14 cellular contexts compared by ENCODE assay signal in the genomic region with DNA sequence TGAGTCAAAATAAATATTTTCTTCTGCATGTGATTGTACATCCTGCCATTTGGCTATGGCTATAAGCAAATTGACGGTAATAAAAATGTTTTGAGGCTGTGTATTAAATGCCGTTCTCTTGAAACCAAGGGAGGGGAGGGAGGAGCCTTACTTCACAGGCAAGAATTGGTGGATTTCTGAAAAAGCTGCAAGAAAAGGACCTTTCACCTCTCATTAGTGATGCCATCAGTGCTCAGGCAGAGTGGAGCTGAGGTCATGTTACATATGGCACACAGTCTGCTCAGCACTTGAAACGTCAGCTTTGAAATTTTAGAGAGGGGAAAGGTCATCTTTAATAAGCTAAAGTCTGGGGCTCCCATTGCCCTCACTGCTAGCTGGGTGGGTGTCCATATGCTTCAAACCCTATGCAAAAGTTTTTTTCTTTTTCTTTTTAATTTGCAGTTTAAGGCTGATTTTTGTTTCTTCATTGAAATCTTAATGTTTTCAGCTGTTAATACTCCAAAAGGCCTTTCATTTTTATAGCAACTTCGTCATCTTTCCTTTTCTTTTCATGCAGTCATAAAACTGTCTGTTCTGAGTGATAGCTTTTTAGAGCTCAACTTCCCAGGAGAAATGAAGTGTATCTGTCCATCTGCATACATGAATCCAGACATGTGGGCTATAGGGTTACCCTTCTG. TPM values are rescaled to one million over a fixed set of nuclear protein-coding genes. Genes with fewer than 3 reads are reported as not detected.
DNase-seq lines count a peak whose midpoint lies in the region; ATAC-seq and TF ChIP-seq lines count a peak whose summit lies in the region.
"Had no signal": no experiment of that assay in that cellular context is flagged by ENCODE, and none has a peak within 500 bp of the region (broad histone marks: within the 10 kb centered on the region; RNA-seq: fewer than 3 reads in every experiment).

No MANE protein-coding gene starts in this region.

- no TSS peak for BruUV-seq in PC-3 (replicated peaks; lab: Mats Ljungman, UMichigan)

- H3K27me3 ChIP-seq in AG04450 (ENCODE audit: control insufficient read depth, insufficient read depth, low read length) = no peaks in the 10 kb centered on the region
- no peaks in the 10 kb centered on the region for H3K27me3 ChIP-seq in PC-3 (ENCODE audit: low read length)

- intact Hi-C loops in PC-3 (cut with micrococcal nuclease) = loop anchor here (1.0 to 5.0 kb wide), 5 partner anchors 9 to 366 kb away; no protein-coding TSS in a partner anchor

- no peak for TF ChIP-seq CTCF in AG04450 (IDR thresholded peaks at IDR 0.05; ENCODE audit: low read depth, low read length)
- TF ChIP-seq CTCF in PC-3 (conservative IDR thresholded peaks at IDR 0.05; ENCODE audit: low read depth, low read length) = no peak

- H3K36me3 ChIP-seq in PC-3 (ENCODE audit: low read depth, low read length) = no peaks in the 10 kb centered on the region
- H3K36me3 ChIP-seq: BLaER1 treated with 17β-estradiol and CSF1 and Interleukin-3, amounts not matched to agents 10 nM and 100 nM had no signal

- no peaks in the 10 kb centered on the region for H3F3A ChIP-seq in PC-3 (ENCODE audit: low read length, unreplicated experiment)

- 0 out of 2 replicates have a peak overlapping the region, but pooled peaks have one; percentile 0 for H2AFZ ChIP-seq in PC-3 (ENCODE audit: low read length)

- POLR2A ChIA-PET in AG04450 (lab: Yijun Ruan, JAX) = interaction anchor here (0.5 to 1.2 kb wide), 3 partner anchors 9 to 15 kb away, joined by 3 to 6 read pairs (median 4); a partner anchor contains a TSS
- POLR2A ChIA-PET in PC-3 (lab: Charles Lee; ENCODE audit: unreplicated experiment) = interaction anchor here (0.6 to 1.3 kb wide), 7 partner anchors 9 to 367 kb away, joined by 3 to 39 read pairs (median 4); a partner anchor contains a TSS

- CTCF ChIA-PET in AG04450 (lab: Charles Lee) (no interaction called here), PC-3 (lab: Charles Lee) (interaction anchor here (1.1 kb wide), 1 partner anchor 34 kb away, joined by 5 read pairs; no protein-coding TSS in a partner anchor)

- H3K9ac ChIP-seq in PC-3 (ENCODE audit: low read length) = no peak overlapping the region
- H3K9ac ChIP-seq: BLaER1 treated with 17β-estradiol and CSF1 and Interleukin-3, amounts not matched to agents 10 nM and 100 nM had no signal

- H3K27ac ChIP-seq in AG04450 (ENCODE audit: low read depth, low read length) (no peak overlapping the region), PC-3 (ENCODE audit: low read length) (peak overlapping the region; percentile 27)
- H3K27ac ChIP-seq: BLaER1 treated with 17β-estradiol and CSF1 and Interleukin-3, amounts not matched to agents 10 nM and 100 nM had no signal

- peak; percentile 69 for ATAC-seq in PC-3
- no peak for ATAC-seq in GM18867 (IDR thresholded peaks at IDR 0.05; ENCODE audit: unreplicated experiment)
- ATAC-seq in GM19023 (IDR thresholded peaks at IDR 0.05; ENCODE audit: unreplicated experiment) = no peak
- no peak for ATAC-seq in HG02970 (IDR thresholded peaks at IDR 0.05; ENCODE audit: low FRiP score, unreplicated experiment)
- no peak for ATAC-seq in GM19395 (IDR thresholded peaks at IDR 0.05; ENCODE audit: unreplicated experiment)
- ATAC-seq: esophagus mucosa, mucosa of descending colon had no signal

- H3K9me2 ChIP-seq in PC-3 (replicated peaks; ENCODE audit: low read length) = no peaks in the 10 kb centered on the region

- peaks cover 31% of the 10 kb centered on the region for H3K4me1 ChIP-seq in PC-3 (ENCODE audit: insufficient read depth, low read length)

- DNase-seq in AG04450 (ENCODE audit: low read depth, low spot score) (no peak), HuH-7 (ENCODE audit: low spot score) (peak; percentile 61), PC-3 (peak; percentile 83), myocyte (ENCODE audit: low read depth) (peak; percentile 42)
- DNase-seq: activated CD4-positive, alpha-beta T cell treated with anti-CD3 and anti-CD28 coated beads for 48 hours; activated naive CD4-positive, alpha-beta T cell treated with Interleukin-2 at 50 U/mL for 16 hours; mucosa of descending colon; stimulated activated CD8-positive, alpha-beta memory T cell treated with anti-CD3 and anti-CD28 coated beads, Interleukin-4, amount 100 ng/mL, for 48 hours had no signal

- H3K9me3 ChIP-seq in AG04450 (ENCODE audit: control insufficient read depth, insufficient read depth, low read length) (peaks cover 14% of the 10 kb centered on the region), PC-3 (ENCODE audit: low read length) (no peaks in the 10 kb centered on the region)
- H3K9me3 ChIP-seq: mucosa of descending colon had no signal

- no peaks in the 10 kb centered on the region for H3K79me2 ChIP-seq in PC-3 (ENCODE audit: low read length)

- H3K4me3 ChIP-seq in AG04450 (ENCODE audit: low read depth, low read length) = peak overlapping the region; percentile 71; the same call in 1 of the 2 replicates
- peak overlapping the region; percentile 80; the same call in 1 of the 2 replicates for H3K4me3 ChIP-seq in PC-3 (ENCODE audit: low read length)
- H3K4me3 ChIP-seq: mucosa of descending colon had no signal

- no peaks in the 10 kb centered on the region for H4K20me1 ChIP-seq in PC-3 (ENCODE audit: low read length)
- H4K20me1 ChIP-seq: BLaER1 treated with 17β-estradiol and CSF1 and Interleukin-3, amounts not matched to agents 10 nM and 100 nM had no signal

- H3K4me2 ChIP-seq in PC-3 (ENCODE audit: low read length) = peak overlapping the region; percentile 85

RNA-seq across cellular contexts. Expression of a gene that starts 9.8 kb away (rescaled TPM):
- polyA plus RNA-seq in AG04450 (2011; rRNA removed) = 25.6 and 26.9 TPM in 2 replicates
- polyA minus RNA-seq in AG04450 (2011; rRNA and poly(A)+ RNA removed) = 19.9 and 23.8 TPM in 2 replicates
- 16.5 and 18.2 TPM in 2 replicates for total RNA-seq in PC-3 (2014; rRNA removed)
- 96.6 and 118 TPM in 2 replicates for total RNA-seq in myocyte
- 26.2 TPM for polyA plus RNA-seq in myocyte (2012)
